ENCODE assay signal across 9 cellular contexts in the genomic region with DNA sequence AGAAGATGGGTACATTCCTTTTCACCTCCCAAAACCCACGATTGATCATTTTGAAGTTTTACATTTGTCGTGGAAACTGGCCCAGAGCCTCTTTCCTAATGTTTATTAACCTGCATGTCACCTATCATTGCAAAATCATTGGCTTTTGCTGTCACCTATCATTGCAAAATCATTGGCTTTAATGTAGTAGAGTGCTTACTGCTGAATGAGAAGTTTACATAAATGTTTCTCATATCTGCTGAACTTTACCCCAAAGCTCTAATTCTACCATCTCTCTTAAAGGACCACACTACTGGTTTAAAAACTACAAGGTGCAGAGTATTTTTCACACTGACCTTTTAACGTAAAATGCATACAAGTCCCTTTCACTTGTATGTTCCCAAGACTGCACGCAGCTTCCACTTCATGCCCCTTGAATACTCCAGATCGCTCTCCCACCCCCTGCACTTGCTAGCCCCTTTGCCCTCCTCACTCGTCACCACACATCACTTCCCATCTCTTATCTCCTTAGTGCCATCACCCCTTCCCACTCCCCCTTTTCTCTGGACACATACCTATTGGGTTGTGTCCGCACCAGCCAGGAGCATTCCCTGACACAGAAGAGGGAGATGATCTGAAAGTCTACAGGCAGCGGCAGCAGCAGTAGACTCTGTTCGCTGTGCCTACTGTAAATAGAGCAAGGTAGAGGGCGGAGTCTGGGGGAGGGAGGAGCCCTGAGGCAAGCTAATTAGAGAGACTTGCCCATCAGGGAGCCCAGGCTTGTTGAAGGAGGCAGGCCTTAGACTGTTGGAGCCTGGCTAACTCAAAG. TPM values are rescaled to one million over a fixed set of nuclear protein-coding genes. Genes with fewer than 3 reads are reported as not detected.
DNase-seq lines count a peak whose midpoint lies in the region; ATAC-seq and TF ChIP-seq lines count a peak whose summit lies in the region.
"Had no signal": no experiment of that assay in that cellular context is flagged by ENCODE, and none has a peak within 500 bp of the region (broad histone marks: within the 10 kb centered on the region; RNA-seq: fewer than 3 reads in every experiment).

No MANE protein-coding gene starts in this region.

- ATAC-seq in GM19438 (IDR thresholded peaks at IDR 0.05; ENCODE audit: low read depth, unreplicated experiment) (peak; percentile 89), HG03354 (IDR thresholded peaks at IDR 0.05; ENCODE audit: poor library complexity, severe bottlenecking, unreplicated experiment) (peak; percentile 97)

- peaks cover 2% of the 10 kb centered on the region for H3K27me3 ChIP-seq in A673 (replicated peaks; ENCODE audit: insufficient read depth, low read depth, low read length, poor library complexity)

- CTCF ChIA-PET in A673 (lab: Charles Lee): no interaction called here

- no peaks in the 10 kb centered on the region for H3K4me1 ChIP-seq in A673 (ENCODE audit: insufficient read depth, low read length, poor library complexity, severe bottlenecking)

- no TSS peak for BruUV-seq in A673 (replicated peaks; lab: Mats Ljungman, UMichigan)

- no peak for TF ChIP-seq CTCF in A673 (conservative IDR thresholded peaks at IDR 0.05; ENCODE audit: low read depth, low read length)

- H3K4me3 ChIP-seq in A673 (ENCODE audit: low read depth, low read length, poor library complexity, severe bottlenecking): no peak overlapping the region

- peak; percentile 22 for DNase-seq in A673 (ENCODE audit: low spot score)
- peak; percentile 64 for DNase-seq in ecto neural progenitor cell (ENCODE audit: low spot score)
- DNase-seq in ureter (ENCODE audit: low spot score): peak; percentile 76
- no peak for DNase-seq in superior temporal gyrus (ENCODE audit: extremely low spot score)
- DNase-seq in SW 1271 (lab: John Stamatoyannopoulos, UW): no peak
- no peak for DNase-seq in RKO (ENCODE audit: low spot score)
- DNase-seq: natural killer cell had no signal

- intact Hi-C loops in A673 (cut with micrococcal nuclease; ENCODE audit: unreplicated experiment): no loop called here

- POLR2A ChIA-PET in A673 (lab: Charles Lee; ENCODE audit: low non-redundant PET): no interaction called here

- H3K36me3 ChIP-seq in A673 (ENCODE audit: insufficient read depth, low read length, poor library complexity, severe bottlenecking): no peaks in the 10 kb centered on the region

- H3K27ac ChIP-seq in A673 (ENCODE audit: low read depth, low read length, poor library complexity, severe bottlenecking): no peak overlapping the region

- H3K9me3 ChIP-seq in A673 (ENCODE audit: low read depth, low read length, poor library complexity, severe bottlenecking): no peaks in the 10 kb centered on the region

RNA-seq across cellular contexts. Expression of gene ATOSA, which starts 30.2 kb away (rescaled TPM):
- total RNA-seq in A673 (2021) (5.3 and 6.1 TPM in 2 replicates), ureter (63.5 TPM)

Comparison
In these comparisons a context has a peak if more than half of its experiments do, and no peak if none do; other contexts are left out.
1. DNase-seq: peak in A673 (single experiment), ecto neural progenitor cell (single experiment) and ureter (single experiment); none in superior temporal gyrus (single experiment), SW 1271 (0 of 2) and RKO (single experiment).